Comparison of ENCODE assay signal across 20 cellular contexts in genomic region chr20:11852801-11853200, GRCh38.
DNase-seq lines count a peak whose midpoint lies in the region; ATAC-seq and TF ChIP-seq lines count a peak whose summit lies in the region.
"Had no signal": no experiment of that assay in that cellular context is flagged by ENCODE, and none has a peak within 500 bp of the region (broad histone marks: within the 10 kb centered on the region; RNA-seq: fewer than 3 reads in every experiment).

No MANE protein-coding gene starts in this region.

- POLR2A ChIA-PET in HEK293 (lab: Yijun Ruan, JAX), result no interaction called here

- H3K27ac ChIP-seq in HEK293 (ENCODE audit: extremely low read depth, low read depth, low read length) (no peak overlapping the region), foreskin keratinocyte (no peak overlapping the region)
- H3K27ac ChIP-seq: gastrocnemius medialis, HL-60, thyroid gland had no signal

- H3K27me3 ChIP-seq in adipocyte (replicated peaks; ENCODE audit: control insufficient read depth, insufficient read depth, low read length) (no peaks in the 10 kb centered on the region), foreskin keratinocyte (no peaks in the 10 kb centered on the region)
- H3K27me3 ChIP-seq: gastrocnemius medialis, thyroid gland had no signal

- DNase-seq in AG08395 (ENCODE audit: low spot score), result peak; percentile 38
- DNase-seq in adipocyte (ENCODE audit: low read depth), result peak; percentile 34
- peak; percentile 73 to 88 for DNase-seq in foreskin keratinocyte
- no peak for DNase-seq in activated CD8-positive, alpha-beta memory T cell treated with anti-CD3 and anti-CD28 coated beads, Interleukin-2, amount 50 U/mL, for 48 hours
- no peak for DNase-seq in stimulated activated CD4-positive, alpha-beta T cell treated with anti-CD3 and anti-CD28 coated beads, Interleukin-4, amount 100 ng/mL, for 24 hours
- no peak for DNase-seq in anterior cingulate cortex (lab: John Stamatoyannopoulos, UW)
- DNase-seq: activated CD4-positive, alpha-beta T cell treated with anti-CD3 and anti-CD28 coated beads for 48 hours; activated effector memory CD4-positive, alpha-beta T cell treated with anti-CD3 and anti-CD28 coated beads, Interleukin-2, amount 50 U/mL, for 16 hours; aorta; gastrocnemius medialis; left ventricle myocardium superior; NCI-H1436 treated with DMSO at 0.1 percent for 48 hours; NK-92 treated with Interleukin-12 subunit alpha and Interleukin-12 subunit beta, amount 100 ng/mL, for 24 hours; stimulated activated CD4-positive, alpha-beta T cell treated with anti-CD3 and anti-CD28 coated beads, Interleukin-15, amount 100 ng/mL, for 24 hours; thyroid gland had no signal

- H3K9me3 ChIP-seq in HEK293 (ENCODE audit: control insufficient read depth, insufficient read depth, low read depth, low read length) (no peaks in the 10 kb centered on the region), adipocyte (ENCODE audit: control insufficient read depth, low read length) (no peaks in the 10 kb centered on the region)
- H3K9me3 ChIP-seq: gastrocnemius medialis, HAP-1, thyroid gland had no signal

- H3K4me1 ChIP-seq in HEK293 (ENCODE audit: control insufficient read depth, insufficient read depth, low read length) (peaks cover 22% of the 10 kb centered on the region), adipocyte (ENCODE audit: control insufficient read depth, insufficient read depth, low read length) (peaks cover 35% of the 10 kb centered on the region), foreskin keratinocyte (peaks cover 32% of the 10 kb centered on the region)
- H3K4me1 ChIP-seq: gastrocnemius medialis, thyroid gland had no signal

- H3K4me3 ChIP-seq in HEK293 (ENCODE audit: low read depth, low read length), result no peak overlapping the region
- H3K4me3 ChIP-seq in adipocyte (ENCODE audit: low read length), result no peak overlapping the region
- H3K4me3 ChIP-seq: gastrocnemius medialis, HAP-1, thyroid gland had no signal

- H3K36me3 ChIP-seq in HEK293 (ENCODE audit: control insufficient read depth in 2 of 2, insufficient read depth in 1 of 2, low read length in 2 of 2) (no peaks in the 10 kb centered on the region), adipocyte (ENCODE audit: control insufficient read depth, insufficient read depth, low read length, severe bottlenecking) (no peaks in the 10 kb centered on the region)
- H3K36me3 ChIP-seq: gastrocnemius medialis, HAP-1, thyroid gland had no signal

- CTCF ChIA-PET in HEK293 (lab: Yijun Ruan, JAX), result no interaction called here

- ATAC-seq in foreskin keratinocyte (peak; percentile 42), GM18861 (IDR thresholded peaks at IDR 0.05; ENCODE audit: unreplicated experiment) (no peak)
- ATAC-seq: gastrocnemius medialis; left ventricle myocardium superior; stimulated activated memory B cell treated with anti-CD40 and anti-IgM and Interleukin-4, amounts not matched to agents 10 μg/mL and 1 μg/mL and 100 μg/mL, for 72 hours had no signal

- no peak overlapping the region for H3K9ac ChIP-seq in adipocyte (ENCODE audit: low read length)

- TF ChIP-seq CTCF in HEK293 (tag by site-specific recombination; IDR thresholded peaks at IDR 0.05) (no peak), foreskin keratinocyte (conservative IDR thresholded peaks at IDR 0.05) (no peak)

TF ChIP-seq in HEK293, 187 proteins besides CTCF, POLR2A, EP300 and RAD21 (continues in another document):
- TF ChIP-seq ZNF654 (tag by site-specific recombination; IDR thresholded peaks at IDR 0.05; ENCODE audit: low read depth), result no peak
- 0 out of 2 replicates have a peak, but pooled peaks have one; percentile 20 for TF ChIP-seq SP3 (tag by site-specific recombination; IDR thresholded peaks at IDR 0.05)
- TF ChIP-seq, protein P1, sequence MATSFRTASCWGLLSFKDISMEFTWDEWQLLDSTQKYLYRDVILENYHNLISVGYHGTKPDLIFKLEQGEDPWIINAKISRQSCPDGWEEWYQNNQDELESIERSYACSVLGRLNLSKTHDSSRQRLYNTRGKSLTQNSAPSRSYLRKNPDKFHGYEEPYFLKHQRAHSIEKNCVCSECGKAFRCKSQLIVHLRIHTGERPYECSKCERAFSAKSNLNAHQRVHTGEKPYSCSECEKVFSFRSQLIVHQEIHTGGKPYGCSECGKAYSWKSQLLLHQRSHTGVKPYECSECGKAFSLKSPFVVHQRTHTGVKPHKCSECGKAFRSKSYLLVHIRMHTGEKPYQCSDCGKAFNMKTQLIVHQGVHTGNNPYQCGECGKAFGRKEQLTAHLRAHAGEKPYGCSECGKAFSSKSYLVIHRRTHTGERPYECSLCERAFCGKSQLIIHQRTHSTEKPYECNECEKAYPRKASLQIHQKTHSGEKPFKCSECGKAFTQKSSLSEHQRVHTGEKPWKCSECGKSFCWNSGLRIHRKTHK (tag by site-specific recombination; IDR thresholded peaks at IDR 0.05), result no peak
- no peak for TF ChIP-seq ZNF366 (tag by site-specific recombination; conservative IDR thresholded peaks at IDR 0.05)
- TF ChIP-seq ZNF350 (tag by site-specific recombination; IDR thresholded peaks at IDR 0.05), result no peak
- TF ChIP-seq, protein P2, sequence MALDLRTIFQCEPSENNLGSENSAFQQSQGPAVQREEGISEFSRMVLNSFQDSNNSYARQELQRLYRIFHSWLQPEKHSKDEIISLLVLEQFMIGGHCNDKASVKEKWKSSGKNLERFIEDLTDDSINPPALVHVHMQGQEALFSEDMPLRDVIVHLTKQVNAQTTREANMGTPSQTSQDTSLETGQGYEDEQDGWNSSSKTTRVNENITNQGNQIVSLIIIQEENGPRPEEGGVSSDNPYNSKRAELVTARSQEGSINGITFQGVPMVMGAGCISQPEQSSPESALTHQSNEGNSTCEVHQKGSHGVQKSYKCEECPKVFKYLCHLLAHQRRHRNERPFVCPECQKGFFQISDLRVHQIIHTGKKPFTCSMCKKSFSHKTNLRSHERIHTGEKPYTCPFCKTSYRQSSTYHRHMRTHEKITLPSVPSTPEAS (tag by site-specific recombination; IDR thresholded peaks at IDR 0.05), result no peak
- no peak for TF ChIP-seq ZNF391 (tag by site-specific recombination; IDR thresholded peaks at IDR 0.05; ENCODE audit: borderline replicate concordance, low read depth)
- TF ChIP-seq ZNF558 (tag by site-specific recombination; IDR thresholded peaks at IDR 0.05), result no peak
- TF ChIP-seq ZNF280C (tag by site-specific recombination; IDR thresholded peaks at IDR 0.05), result no peak
- 0 out of 2 replicates have a peak, but pooled peaks have one; percentile 19 for TF ChIP-seq PRDM10 (tag by site-specific recombination; IDR thresholded peaks at IDR 0.05)
- TF ChIP-seq ZNF175 (tag by site-specific recombination; IDR thresholded peaks at IDR 0.05), result no peak
- 0 out of 2 replicates have a peak, but pooled peaks have one; percentile 44 for TF ChIP-seq ZNF335 (tag by site-specific recombination; conservative IDR thresholded peaks at IDR 0.05)
- TF ChIP-seq ZNF2 (tag by site-specific recombination; IDR thresholded peaks at IDR 0.05), result no peak
- TF ChIP-seq HOXD13 (CRISPR knock-in tag; IDR thresholded peaks at IDR 0.05; ENCODE audit: borderline replicate concordance), result no peak

Comparison
In these comparisons a context has a peak if more than half of its experiments do, and no peak if none do; other contexts are left out.
1. DNase-seq: peak in AG08395 (single experiment), adipocyte (single experiment) and foreskin keratinocyte (2 of 2); none in activated CD8-positive, alpha-beta memory T cell treated with anti-CD3 and anti-CD28 coated beads, Interleukin-2, amount 50 U/mL, for 48 hours (single experiment), stimulated activated CD4-positive, alpha-beta T cell treated with anti-CD3 and anti-CD28 coated beads, Interleukin-4, amount 100 ng/mL, for 24 hours (single experiment) and anterior cingulate cortex (0 of 58).